ENCODE assay signal across 24 cellular contexts in the genomic region with DNA sequence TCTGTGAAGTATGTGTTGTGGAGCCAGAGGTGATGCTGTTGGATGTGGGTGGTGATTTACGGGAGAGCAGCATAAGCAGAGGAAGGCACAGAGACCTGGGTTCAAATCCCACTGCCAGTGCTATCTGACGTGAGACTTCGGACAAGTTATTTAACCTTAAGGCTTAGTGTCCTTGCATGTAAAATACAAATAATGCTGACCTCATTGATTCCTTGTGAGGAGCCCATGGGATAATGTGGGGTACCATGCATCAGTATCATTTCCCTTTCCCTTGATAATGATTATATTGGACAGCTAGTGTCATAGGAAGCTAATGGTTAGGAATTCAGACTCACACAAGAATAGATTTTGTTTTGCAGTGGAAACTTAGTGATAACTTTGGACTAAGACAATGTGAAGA.
DNase-seq lines count a peak whose midpoint lies in the region; ATAC-seq, FAIRE-seq and TF ChIP-seq lines count a peak whose summit lies in the region.
"Had no signal": no experiment of that assay in that cellular context is flagged by ENCODE, and none has a peak within 500 bp of the region (broad histone marks: within the 10 kb centered on the region; RNA-seq: fewer than 3 reads in every experiment).

No MANE protein-coding gene starts in this region.

- intact Hi-C loops in HepG2 (cut with micrococcal nuclease; ENCODE audit: unreplicated experiment): no loop called here
- intact Hi-C loops in right lobe of liver (cut with DNase I): no loop called here
- intact Hi-C loops in K562 (cut with micrococcal nuclease): no loop called here

- H3K9me1 ChIP-seq in K562 (ENCODE audit: control insufficient read depth, insufficient read depth, low read length): no peaks in the 10 kb centered on the region

- H3K4me1 ChIP-seq in HepG2 (ENCODE audit: insufficient read depth, low read length) (no peaks in the 10 kb centered on the region), right lobe of liver (no peaks in the 10 kb centered on the region), K562 (replicated peaks in 1 of 2; ENCODE audit: control insufficient read depth in 2 of 2, insufficient read depth in 2 of 2, low read length in 2 of 2) (no peaks in the 10 kb centered on the region)
- H3K4me1 ChIP-seq: BE2C had no signal

- in situ Hi-C loops in HepG2 (cut with HindIII; ENCODE audit: extremely low pct_ligation_motif_present, low pct_unique_long_range_greater_than_20kb): no loop called here
- in situ Hi-C loops in K562 (cut with MboI): no loop called here

- TF ChIP-seq CTCF in HepG2 (CRISPR knock-in tag; IDR thresholded peaks at IDR 0.05): no peak
- TF ChIP-seq CTCF in right lobe of liver (IDR thresholded peaks at IDR 0.05): no peak
- no peak for TF ChIP-seq CTCF in K562 (IDR thresholded peaks at IDR 0.05 in 2 of 3, conservative IDR thresholded peaks at IDR 0.05 in 1 of 3; ENCODE audit: insufficient read depth in 2 of 3, low read depth in 1 of 3, low read length in 3 of 3)

- H3K4me2 ChIP-seq in HepG2 (ENCODE audit: low read depth, low read length) (no peak overlapping the region), K562 (ENCODE audit: insufficient read depth, low read length) (no peak overlapping the region)
- H3K4me2 ChIP-seq: BLaER1 had no signal

- TF ChIP-seq RAD21 in HepG2 (CRISPR knock-in tag; IDR thresholded peaks at IDR 0.05) (no peak), K562 (CRISPR knock-in tag; conservative IDR thresholded peaks at IDR 0.05 in 1 of 2, IDR thresholded peaks at IDR 0.05 in 1 of 2) (no peak)

- CTCF ChIA-PET in HepG2 (lab: Yijun Ruan, JAX; ENCODE audit: low intra/inter-chr PET ratio, low total read pairs) (no interaction called here), K562 (lab: Yijun Ruan, JAX; ENCODE audit: low intra/inter-chr PET ratio) (no interaction called here)

- H3K27me3 ChIP-seq in HepG2 (ENCODE audit: control insufficient read depth in 1 of 2, insufficient read depth in 2 of 2, low read length in 2 of 2) (0 out of 5 replicates have a peak, but pooled peaks cover 0 to 3% of the 10 kb centered on the region in 2 experiments), right lobe of liver (no peaks in the 10 kb centered on the region), K562 (ENCODE audit: control insufficient read depth in 2 of 2, insufficient read depth in 2 of 2, low read length in 2 of 2) (0 out of 5 replicates have a peak, but pooled peaks cover 0 to 4% of the 10 kb centered on the region in 2 experiments)
- H3K27me3 ChIP-seq: BE2C, BLaER1 had no signal

- ATAC-seq in HepG2: no peak
- ATAC-seq in right lobe of liver: no peak
- ATAC-seq in K562: no peak
- ATAC-seq: GM12878 had no signal

- H3K9ac ChIP-seq in HepG2 (ENCODE audit: insufficient read depth, low read depth, low read length) (no peak overlapping the region), K562 (ENCODE audit: insufficient read depth in 1 of 2, low read depth in 2 of 2, low read length in 2 of 2) (no peak overlapping the region)
- H3K9ac ChIP-seq: BLaER1 had no signal

- H4K20me1 ChIP-seq in HepG2 (ENCODE audit: insufficient read depth, low read length) (no peaks in the 10 kb centered on the region), K562 (replicated peaks; ENCODE audit: control insufficient read depth, insufficient read depth, low read length) (0 out of 2 replicates have a peak, but pooled peaks cover 2% of the 10 kb centered on the region)
- H4K20me1 ChIP-seq: BLaER1 had no signal

- H3K27ac ChIP-seq in HepG2 (ENCODE audit: extremely low read length, insufficient read depth, low read length) (no peak overlapping the region), right lobe of liver (no peak overlapping the region), K562 (ENCODE audit: extremely low read depth, low read depth, low read length) (no peak overlapping the region)
- H3K27ac ChIP-seq: 22Rv1, BLaER1 had no signal

- FAIRE-seq in HepG2 (lab: Jason Lieb, UNC) (no peak), K562 (lab: Jason Lieb, UNC) (no peak)
- FAIRE-seq: GM12878, GM12892, GM18507 had no signal

- TF ChIP-seq EP300 in HepG2 (IDR thresholded peaks at IDR 0.05; ENCODE audit: low read depth in 2 of 2, low read length in 2 of 2): no peak
- TF ChIP-seq EP300 in HepG2 (CRISPR knock-in tag; IDR thresholded peaks at IDR 0.05; ENCODE audit: borderline replicate concordance): no peak
- no peak for TF ChIP-seq EP300 in K562 (IDR thresholded peaks at IDR 0.05; ENCODE audit: low read length)

- BruUV-seq in HepG2 (replicated peaks; lab: Mats Ljungman, UMichigan) (no TSS peak), K562 (replicated peaks; lab: Mats Ljungman, UMichigan) (no TSS peak)

- no peak overlapping the region for H3K4me3 ChIP-seq in HepG2 (replicated peaks in 1 of 3; ENCODE audit: insufficient read depth in 1 of 3, low read depth in 2 of 3, low read length in 3 of 3)
- H3K4me3 ChIP-seq in right lobe of liver: no peak overlapping the region
- H3K4me3 ChIP-seq in K562: no peak overlapping the region
- H3K4me3 ChIP-seq: BLaER1, GM12878 had no signal

- H3K79me2 ChIP-seq in HepG2 (ENCODE audit: insufficient read depth, low read length) (no peaks in the 10 kb centered on the region), K562 (ENCODE audit: control insufficient read depth, insufficient read depth, low read length) (no peaks in the 10 kb centered on the region)

- POLR2A ChIA-PET in HepG2 (lab: Yijun Ruan, JAX) (no interaction called here), K562 (lab: Yijun Ruan, JAX) (interaction anchor here (0.6 kb wide), 1 partner anchor 472 kb away, joined by 3 read pairs; no protein-coding TSS in a partner anchor)

- H3K36me3 ChIP-seq in HepG2 (replicated peaks in 1 of 2; ENCODE audit: control insufficient read depth in 1 of 2, insufficient read depth in 2 of 2, low read length in 2 of 2) (no peaks in the 10 kb centered on the region), right lobe of liver (no peaks in the 10 kb centered on the region), K562 (ENCODE audit: control insufficient read depth, insufficient read depth, low read length) (no peaks in the 10 kb centered on the region)
- H3K36me3 ChIP-seq: BE2C, BLaER1 had no signal

- H2AFZ ChIP-seq in HepG2 (ENCODE audit: low read length) (no peak overlapping the region), K562 (ENCODE audit: low read depth, low read length) (no peak overlapping the region)

- no peak for DNase-seq in HepG2 (ENCODE audit: low spot score)
- DNase-seq in right lobe of liver: no peak
- no peak for DNase-seq in K562 (ENCODE audit: extremely low read depth in 1 of 4, low spot score in 3 of 4)
- DNase-seq in activated CD8-positive, alpha-beta memory T cell treated with anti-CD3 and anti-CD28 coated beads for 24 hours: no peak
- no peak for DNase-seq in HUDEP-2 (lab: John Stamatoyannopoulos, UW; ENCODE audit: unreplicated experiment in 76 of 76)
- DNase-seq: ACHN; BE2C; C1 segment of cervical spinal cord; CD4-positive, alpha-beta memory T cell; CD4-positive, CD25-positive, alpha-beta regulatory T cell; CD8-positive, alpha-beta memory T cell; COR-L47; DMS 273 treated with DMSO at 0.1 percent for 48 hours; DMS153; DMS53; DMS79; DND-41; EL; GDM1 had no signal

- H3K9me3 ChIP-seq in HepG2 (ENCODE audit: low read length) (no peaks in the 10 kb centered on the region), right lobe of liver (no peaks in the 10 kb centered on the region), K562 (replicated peaks; ENCODE audit: control insufficient read depth, insufficient read depth, low read depth, low read length) (no peaks in the 10 kb centered on the region)
- H3K9me3 ChIP-seq: BE2C had no signal

- TF ChIP-seq POLR2A in HepG2 (IDR thresholded peaks at IDR 0.05; ENCODE audit: insufficient read depth in 1 of 2, low read depth in 2 of 2, low read length in 2 of 2) (no peak), right lobe of liver (IDR thresholded peaks at IDR 0.05) (no peak), K562 (conservative IDR thresholded peaks at IDR 0.05) (no peak)

- WGBS in HepG2 (ENCODE audit: low lambda C conversion rate): 10% methylated on average over 3 of the region's 3 CpGs
- 72% methylated on average over 3 of the region's 3 CpGs for WGBS in right lobe of liver (ENCODE audit: insufficient coverage, low coverage, low lambda C conversion rate, missing lambda C conversion rate)
- WGBS in K562 (ENCODE audit: insufficient coverage, low coverage, missing lambda C conversion rate): 0% methylated on average over 3 of the region's 3 CpGs

TF ChIP-seq in HepG2, 621 proteins besides CTCF, POLR2A, EP300 and RAD21:
- no peak for TF ChIP-seq NBN (conservative IDR thresholded peaks at IDR 0.05)
- peak; percentile 57 to 80 for TF ChIP-seq MAFK (conservative IDR thresholded peaks at IDR 0.05 in 1 of 2, IDR thresholded peaks at IDR 0.05 in 1 of 2; ENCODE audit: low read length in 2 of 2)
- TF ChIP-seq MAFF (IDR thresholded peaks at IDR 0.05; ENCODE audit: low read depth, low read length): peak; percentile 52; the same call in 1 of the 2 replicates

TF ChIP-seq in K562, 482 proteins besides CTCF, POLR2A, EP300 and RAD21 (continues in another document):
- TF ChIP-seq LEF1 (IDR thresholded peaks at IDR 0.05) (no peak), ZNF384 (IDR thresholded peaks at IDR 0.05; ENCODE audit: low read depth, low read length) (no peak), C11orf30 (IDR thresholded peaks at IDR 0.05; ENCODE audit: low read depth) (0 out of 2 replicates have a peak, but pooled peaks have one; percentile 7), MLX (CRISPR knock-in tag; conservative IDR thresholded peaks at IDR 0.05) (no peak), HDGF (IDR thresholded peaks at IDR 0.05) (no peak), ZNF316 (IDR thresholded peaks at IDR 0.05) (peak; percentile 35; the same call in 1 of the 2 replicates), RB1 (IDR thresholded peaks at IDR 0.05; ENCODE audit: low read depth) (no peak), SIRT6 (IDR thresholded peaks at IDR 0.05; ENCODE audit: low read depth, low read length) (no peak), SRSF1 (IDR thresholded peaks at IDR 0.05; ENCODE audit: low read depth, low read length) (no peak)

Comparison
In these comparisons a context has a peak if more than half of its experiments do, and no peak if none do; other contexts are left out.
1. Of the 241 proteins assayed by ChIP-seq in both HepG2 and K562: peak only in HepG2: MAFF and MAFK; only in K562: none; in both: none; in neither: 239.